In the genomic region with DNA sequence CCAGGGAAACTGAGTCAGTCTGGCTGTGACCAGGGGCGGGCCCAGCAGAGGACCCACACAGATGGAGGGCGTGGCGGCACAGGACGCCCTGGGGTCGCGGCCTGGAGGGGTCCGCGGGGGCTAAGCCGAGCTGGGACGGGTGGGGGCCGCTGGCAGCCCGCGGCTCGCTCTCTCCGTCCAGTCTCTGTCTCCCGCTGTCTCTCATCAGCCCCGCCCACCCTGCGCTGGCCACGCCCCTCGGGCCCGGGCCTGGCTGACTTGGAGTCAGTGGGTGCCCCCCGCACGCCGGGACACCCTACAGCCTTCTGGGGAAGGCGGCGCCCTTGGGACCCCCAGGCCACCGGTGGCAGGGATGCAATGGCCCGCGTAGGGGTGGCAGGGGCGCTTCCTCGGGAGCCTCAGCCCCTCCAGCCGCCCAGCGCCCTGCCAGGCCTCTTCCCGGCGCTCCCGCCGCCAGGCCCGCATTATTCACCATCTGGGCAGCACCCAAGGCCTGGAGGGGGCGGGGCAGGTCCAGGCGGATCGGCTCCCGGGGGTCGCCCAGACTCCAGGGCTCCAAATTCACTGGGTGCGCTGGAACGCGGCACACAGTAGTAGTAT, we compare ENCODE assay signal across 8 cellular contexts. TPM values are rescaled to one million over a fixed set of nuclear protein-coding genes. Genes with fewer than 3 reads are reported as not detected.
DNase-seq lines count a peak whose midpoint lies in the region; ATAC-seq, FAIRE-seq and TF ChIP-seq lines count a peak whose summit lies in the region.

A gene (minus strand): TSS at position 186 of the 600 bp plus-strand sequence. CDS start 6,241 bp downstream, outside the sequence.

- ATAC-seq in pancreas (peak; percentile 26 to 75 (median 59)), upper lobe of right lung (peak; percentile 55), HG03442 (IDR thresholded peaks at IDR 0.05; ENCODE audit: unreplicated experiment) (no peak)

- FAIRE-seq in pancreas (lab: Jason Lieb, UNC): no peak

- peak within 1 kb of the TSS in 3 of 4 donors; percentile 12 to 43 (median 18) for H3K4me3 ChIP-seq in pancreas
- peak within 1 kb of the TSS; percentile 45 for H3K4me3 ChIP-seq in upper lobe of right lung

- H3K27ac ChIP-seq in pancreas (peak within 1 kb of the TSS in 1 of 4 donors; percentile 33), upper lobe of right lung (peak within 1 kb of the TSS; percentile 59)

- H3K36me3 ChIP-seq in pancreas (peaks cover 0 to 8% (median 4%) of the 10 kb centered on the region in 3 donors), upper lobe of right lung (peaks cover 8% of the 10 kb centered on the region)

- 4 to 7% methylated on average over 20 to 46 of the region's 46 CpGs for WGBS in pancreas, 2 donors

- no peaks in the 10 kb centered on the region for H3K27me3 ChIP-seq in pancreas
- H3K27me3 ChIP-seq in upper lobe of right lung: no peaks in the 10 kb centered on the region

- peaks cover 0 to 12% (median 0%) of the 10 kb centered on the region in 3 donors for H3K4me1 ChIP-seq in pancreas
- peaks cover 33% of the 10 kb centered on the region for H3K4me1 ChIP-seq in upper lobe of right lung

- TF ChIP-seq CTCF in pancreas (IDR thresholded peaks at IDR 0.05) (no peak), upper lobe of right lung (IDR thresholded peaks at IDR 0.05) (no peak)

- DNase-seq in ELR (ENCODE audit: low read depth) (peak; percentile 78), NCI-H146 (lab: John Stamatoyannopoulos, UW) (peak; percentile 34), germinal center (ENCODE audit: low spot score) (peak; percentile 64), pancreas (peak in 4 of 6 donors; percentile 40 to 79 (median 53)), upper lobe of right lung (peak; percentile 83), superior temporal gyrus (ENCODE audit: extremely low spot score) (no peak)
- DNase-seq in activated naive CD4-positive, alpha-beta T cell (lab: John Stamatoyannopoulos, UW): peak; percentile 16 to 50 (median 28)

- no peaks in the 10 kb centered on the region for H3K9me3 ChIP-seq in pancreas
- H3K9me3 ChIP-seq in upper lobe of right lung: no peaks in the 10 kb centered on the region

- intact Hi-C loops in pancreas (cut with DNase I): no loop called here
- intact Hi-C loops in upper lobe of right lung (cut with DNase I): no loop called here

RNA-seq across cellular contexts. Expression of the gene that starts here (rescaled TPM):
- total RNA-seq in pancreas: 1 to 10 TPM in 2 of 6 donors, under 1 TPM in 4; 0.42 to 1.2 (median 0.50) TPM
- 1 to 10 TPM in 1 of 2 donors, under 1 TPM in 1; 0.95 to 1.5 TPM for polyA plus RNA-seq in pancreas
- 4.7 TPM for total RNA-seq in upper lobe of right lung
